1 cellular context compared by ENCODE assay signal in genomic region chr2:85329181-85329651, GRCh38.
TF ChIP-seq lines count a peak whose summit lies in the region.

No MANE protein-coding gene starts in this region.

TF ChIP-seq in K562, 482 proteins besides CTCF, POLR2A, EP300 and RAD21 (continued from another document and continues in another):
- peak; percentile 38; the same call in 1 of the 2 replicates for TF ChIP-seq PKNOX1 (IDR thresholded peaks at IDR 0.05)
- TF ChIP-seq RAD51 (IDR thresholded peaks at IDR 0.05; ENCODE audit: borderline replicate concordance, low read depth), result no peak
- TF ChIP-seq ZNF592 (IDR thresholded peaks at IDR 0.05), result no peak
- no peak for TF ChIP-seq FOS (IDR thresholded peaks at IDR 0.05; ENCODE audit: extremely low read depth, insufficient read length)
- TF ChIP-seq ZNF764 (CRISPR knock-in tag; IDR thresholded peaks at IDR 0.05; ENCODE audit: low read depth), result no peak
- TF ChIP-seq SNIP1 (IDR thresholded peaks at IDR 0.05; ENCODE audit: low read depth), result no peak
- TF ChIP-seq, protein P1, sequence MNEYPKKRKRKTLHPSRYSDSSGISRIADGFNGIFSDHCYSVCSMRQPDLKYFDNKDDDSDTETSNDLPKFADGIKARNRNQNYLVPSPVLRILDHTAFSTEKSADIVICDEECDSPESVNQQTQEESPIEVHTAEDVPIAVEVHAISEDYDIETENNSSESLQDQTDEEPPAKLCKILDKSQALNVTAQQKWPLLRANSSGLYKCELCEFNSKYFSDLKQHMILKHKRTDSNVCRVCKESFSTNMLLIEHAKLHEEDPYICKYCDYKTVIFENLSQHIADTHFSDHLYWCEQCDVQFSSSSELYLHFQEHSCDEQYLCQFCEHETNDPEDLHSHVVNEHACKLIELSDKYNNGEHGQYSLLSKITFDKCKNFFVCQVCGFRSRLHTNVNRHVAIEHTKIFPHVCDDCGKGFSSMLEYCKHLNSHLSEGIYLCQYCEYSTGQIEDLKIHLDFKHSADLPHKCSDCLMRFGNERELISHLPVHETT (CRISPR knock-in tag; conservative IDR thresholded peaks at IDR 0.05 in 1 of 2, IDR thresholded peaks at IDR 0.05 in 1 of 2), result no peak
- no peak for TF ChIP-seq POU5F1 (IDR thresholded peaks at IDR 0.05; ENCODE audit: borderline replicate concordance, low read depth, low read length, partially characterized antibody)
- peak; percentile 71 for TF ChIP-seq EHMT2 (IDR thresholded peaks at IDR 0.05)
- no peak for TF ChIP-seq ZNF174 (CRISPR knock-in tag; IDR thresholded peaks at IDR 0.05)
- no peak for TF ChIP-seq ZNF146 (CRISPR knock-in tag; IDR thresholded peaks at IDR 0.05; ENCODE audit: unreplicated experiment)
- TF ChIP-seq ADNP (tag; IDR thresholded peaks at IDR 0.05), result peak; percentile 55; the same call in 1 of the 2 replicates
- TF ChIP-seq CBX1 (IDR thresholded peaks at IDR 0.05; ENCODE audit: low read depth), result no peak
- TF ChIP-seq RNF219 (CRISPR knock-in tag; IDR thresholded peaks at IDR 0.05), result no peak
- TF ChIP-seq SMARCC2 (IDR thresholded peaks at IDR 0.05; ENCODE audit: low read depth), result peak; percentile 82; the same call in 1 of the 2 replicates
- no peak for TF ChIP-seq FOXA1 (IDR thresholded peaks at IDR 0.05; ENCODE audit: borderline replicate concordance)
- TF ChIP-seq CREB1 (IDR thresholded peaks at IDR 0.05), result no peak
- TF ChIP-seq CREB1 (CRISPR knock-in tag; IDR thresholded peaks at IDR 0.05), result no peak
- no peak; a peak in 1 of 4 replicates for TF ChIP-seq MCM7 (IDR thresholded peaks at IDR 0.05)
- no peak for TF ChIP-seq PHF8 (IDR thresholded peaks at IDR 0.05; ENCODE audit: borderline replicate concordance, low read length)
- TF ChIP-seq ZBTB1 (CRISPR knock-in tag; IDR thresholded peaks at IDR 0.05; ENCODE audit: borderline replicate concordance, low read depth), result no peak
- TF ChIP-seq ZFP36 (IDR thresholded peaks at IDR 0.05; ENCODE audit: low read depth, low read length, partially characterized antibody), result no peak
- no peak for TF ChIP-seq BHLHE40 (IDR thresholded peaks at IDR 0.05; ENCODE audit: low read length)
- no peak for TF ChIP-seq ZNF311 (CRISPR knock-in tag; IDR thresholded peaks at IDR 0.05)
- TF ChIP-seq PCBP2 (IDR thresholded peaks at IDR 0.05; ENCODE audit: low read depth, low read length, poor library complexity, severe bottlenecking), result no peak
- no peak for TF ChIP-seq MCM2 (IDR thresholded peaks at IDR 0.05; ENCODE audit: low read depth)
- no peak for TF ChIP-seq SIN3A (IDR thresholded peaks at IDR 0.05; ENCODE audit: borderline replicate concordance in 2 of 2, control insufficient read depth in 1 of 2, low read depth in 2 of 2, low read length in 2 of 2)
- TF ChIP-seq KLF10 (CRISPR knock-in tag; IDR thresholded peaks at IDR 0.05), result no peak
- TF ChIP-seq RHOXF2B (CRISPR knock-in tag; conservative IDR thresholded peaks at IDR 0.05), result no peak
- TF ChIP-seq ZBTB8A (IDR thresholded peaks at IDR 0.05; ENCODE audit: partially characterized antibody), result no peak
- TF ChIP-seq ZNF175 (CRISPR knock-in tag; IDR thresholded peaks at IDR 0.05; ENCODE audit: low read depth), result no peak
- TF ChIP-seq ZKSCAN8 (CRISPR knock-in tag; IDR thresholded peaks at IDR 0.05), result no peak
- TF ChIP-seq, protein P2, sequence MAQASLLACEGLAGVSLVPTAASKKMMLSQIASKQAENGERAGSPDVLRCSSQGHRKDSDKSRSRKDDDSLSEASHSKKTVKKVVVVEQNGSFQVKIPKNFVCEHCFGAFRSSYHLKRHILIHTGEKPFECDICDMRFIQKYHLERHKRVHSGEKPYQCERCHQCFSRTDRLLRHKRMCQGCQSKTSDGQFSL (CRISPR knock-in tag; IDR thresholded peaks at IDR 0.05), result no peak
- TF ChIP-seq, protein P2 (tag; IDR thresholded peaks at IDR 0.05), result no peak
- TF ChIP-seq ZBTB26 (CRISPR knock-in tag; IDR thresholded peaks at IDR 0.05), result no peak
- peak in 1 of 3 experiments; percentile 63 for TF ChIP-seq YY1 (IDR thresholded peaks at IDR 0.05; ENCODE audit: borderline replicate concordance in 1 of 3, control insufficient read depth in 1 of 3, extremely low read depth in 1 of 3, insufficient read depth in 3 of 3, insufficient read length in 1 of 3, insufficient replicate concordance in 2 of 3, low read depth in 1 of 3, low read length in 2 of 3)
- TF ChIP-seq, protein P3, sequence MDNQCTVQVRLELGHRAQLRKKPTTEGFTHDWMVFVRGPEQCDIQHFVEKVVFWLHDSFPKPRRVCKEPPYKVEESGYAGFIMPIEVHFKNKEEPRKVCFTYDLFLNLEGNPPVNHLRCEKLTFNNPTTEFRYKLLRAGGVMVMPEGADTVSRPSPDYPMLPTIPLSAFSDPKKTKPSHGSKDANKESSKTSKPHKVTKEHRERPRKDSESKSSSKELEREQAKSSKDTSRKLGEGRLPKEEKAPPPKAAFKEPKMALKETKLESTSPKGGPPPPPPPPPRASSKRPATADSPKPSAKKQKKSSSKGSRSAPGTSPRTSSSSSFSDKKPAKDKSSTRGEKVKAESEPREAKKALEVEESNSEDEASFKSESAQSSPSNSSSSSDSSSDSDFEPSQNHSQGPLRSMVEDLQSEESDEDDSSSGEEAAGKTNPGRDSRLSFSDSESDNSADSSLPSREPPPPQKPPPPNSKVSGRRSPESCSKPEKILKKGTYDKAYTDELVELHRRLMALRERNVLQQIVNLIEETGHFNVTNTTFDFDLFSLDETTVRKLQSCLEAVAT (IDR thresholded peaks at IDR 0.05), result no peak
- no peak for TF ChIP-seq ZBTB34 (CRISPR knock-in tag; IDR thresholded peaks at IDR 0.05)
- TF ChIP-seq ETS2 (tag; IDR thresholded peaks at IDR 0.05; ENCODE audit: borderline replicate concordance, poor library complexity, severe bottlenecking), result no peak
- TF ChIP-seq TAF7 (tag; IDR thresholded peaks at IDR 0.05), result no peak
- no peak for TF ChIP-seq ZNF436 (CRISPR knock-in tag; IDR thresholded peaks at IDR 0.05)
- no peak for TF ChIP-seq TARDBP (IDR thresholded peaks at IDR 0.05)
- TF ChIP-seq KLF16 (IDR thresholded peaks at IDR 0.05), result 0 out of 2 replicates have a peak, but pooled peaks have one; percentile 17
- no peak for TF ChIP-seq SP2 (IDR thresholded peaks at IDR 0.05; ENCODE audit: extremely low read depth, low read depth, low read length, poor library complexity, severe bottlenecking)
- TF ChIP-seq MTA1 (IDR thresholded peaks at IDR 0.05; ENCODE audit: borderline replicate concordance), result no peak
- no peak for TF ChIP-seq BACH1 (tag; IDR thresholded peaks at IDR 0.05)
- TF ChIP-seq FOXK1 (CRISPR knock-in tag; IDR thresholded peaks at IDR 0.05; ENCODE audit: borderline replicate concordance), result no peak
- TF ChIP-seq PURB (CRISPR knock-in tag; IDR thresholded peaks at IDR 0.05; ENCODE audit: low read depth), result no peak
- TF ChIP-seq GABPA (tag; conservative IDR thresholded peaks at IDR 0.05; ENCODE audit: low read depth), result no peak
- TF ChIP-seq BRD4 (IDR thresholded peaks at IDR 0.05), result no peak
- TF ChIP-seq, protein P4, sequence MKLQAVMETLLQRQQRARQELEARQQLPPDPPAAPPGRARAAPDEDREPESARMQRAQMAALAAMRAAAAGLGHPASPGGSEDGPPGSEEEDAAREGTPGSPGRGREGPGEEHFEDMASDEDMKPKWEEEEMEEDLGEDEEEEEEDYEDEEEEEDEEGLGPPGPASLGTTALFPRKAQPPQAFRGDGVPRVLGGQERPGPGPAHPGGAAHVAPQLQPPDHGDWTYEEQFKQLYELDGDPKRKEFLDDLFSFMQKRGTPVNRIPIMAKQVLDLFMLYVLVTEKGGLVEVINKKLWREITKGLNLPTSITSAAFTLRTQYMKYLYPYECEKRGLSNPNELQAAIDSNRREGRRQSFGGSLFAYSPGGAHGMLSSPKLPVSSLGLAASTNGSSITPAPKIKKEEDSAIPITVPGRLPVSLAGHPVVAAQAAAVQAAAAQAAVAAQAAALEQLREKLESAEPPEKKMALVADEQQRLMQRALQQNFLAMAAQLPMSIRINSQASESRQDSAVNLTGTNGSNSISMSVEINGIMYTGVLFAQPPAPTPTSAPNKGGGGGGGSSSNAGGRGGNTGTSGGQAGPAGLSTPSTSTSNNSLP (IDR thresholded peaks at IDR 0.05; ENCODE audit: borderline replicate concordance, low read depth, low read length), result no peak; the same call in 1 of the 2 replicates
- no peak for TF ChIP-seq HNRNPLL (IDR thresholded peaks at IDR 0.05; ENCODE audit: low read depth, low read length, poor library complexity, severe bottlenecking)
- TF ChIP-seq ZFPM2 (CRISPR knock-in tag; IDR thresholded peaks at IDR 0.05), result no peak
